Comparison of ENCODE assay signal across 2 cellular contexts in genomic region chrX:142972147-142972809, GRCh38. TPM values are rescaled to one million over a fixed set of nuclear protein-coding genes. Genes with fewer than 3 reads are reported as not detected.
"Had no signal": no experiment of that assay in that cellular context is flagged by ENCODE, and none has a peak within 500 bp of the region (broad histone marks: within the 10 kb centered on the region; RNA-seq: fewer than 3 reads in every experiment).

No MANE protein-coding gene starts in this region.

RNA-seq across cellular contexts. Expression of gene SPANXN4, which starts 53.5 kb away (rescaled TPM):
- total RNA-seq: G401, GM12878 had no signal
- polyA plus RNA-seq: GM12878 had no signal
